23 cellular contexts compared by ENCODE assay signal in genomic region chr22:37258005-37258790, GRCh38. TPM values are rescaled to one million over a fixed set of nuclear protein-coding genes. Genes with fewer than 3 reads are reported as not detected.
DNase-seq lines count a peak whose midpoint lies in the region; ATAC-seq and TF ChIP-seq lines count a peak whose summit lies in the region.
"Had no signal": no experiment of that assay in that cellular context is flagged by ENCODE, and none has a peak within 500 bp of the region (broad histone marks: within the 10 kb centered on the region; RNA-seq: fewer than 3 reads in every experiment).

No MANE protein-coding gene starts in this region.

- no peak overlapping the region for H2AFZ ChIP-seq in PC-3 (ENCODE audit: low read length)
- H2AFZ ChIP-seq in GM23248 = no peak overlapping the region
- H2AFZ ChIP-seq: PC-9 had no signal

- peaks cover 48% of the 10 kb centered on the region for H3K4me1 Mint-ChIP-seq in activated naive CD4-positive, alpha-beta T cell treated with anti-CD3 and anti-CD28 coated beads for 36 hours (ENCODE audit: low read depth)
- peaks cover 34% of the 10 kb centered on the region for H3K4me1 Mint-ChIP-seq in endodermal cell

- peak; percentile 70 for ATAC-seq in PC-3
- ATAC-seq in upper lobe of right lung = no peak

- 82 to 88% methylated on average over 8 to 9 of the region's 9 CpGs for WGBS in endodermal cell (ENCODE audit: insufficient coverage in 1 of 2, insufficient read length in 1 of 2), 2 experiments
- 70% methylated on average over 9 of the region's 9 CpGs for WGBS in GM23248 (ENCODE audit: low coverage in 1 of 2, low lambda C conversion rate in 2 of 2, missing lambda C conversion rate in 2 of 2), 2 experiments

- H3K27ac Mint-ChIP-seq in activated naive CD4-positive, alpha-beta T cell treated with anti-CD3 and anti-CD28 coated beads for 36 hours = peak overlapping the region; percentile 38
- H3K27ac Mint-ChIP-seq in endodermal cell = no peak overlapping the region
- H3K27ac Mint-ChIP-seq: IgD-negative memory B cell had no signal

- H3K9me3 Mint-ChIP-seq in activated naive CD4-positive, alpha-beta T cell treated with anti-CD3 and anti-CD28 coated beads for 36 hours = no peaks in the 10 kb centered on the region
- H3K9me3 Mint-ChIP-seq in endodermal cell = peaks cover under 1% of the 10 kb centered on the region
- H3K9me3 Mint-ChIP-seq: CD8-positive, alpha-beta memory T cell; IgD-negative memory B cell had no signal

- no peak; the same call in 1 of the 2 replicates for TF ChIP-seq CTCF in PC-3 (conservative IDR thresholded peaks at IDR 0.05; ENCODE audit: low read depth, low read length)
- peak; percentile 34 for TF ChIP-seq CTCF in endodermal cell (conservative IDR thresholded peaks at IDR 0.05)
- TF ChIP-seq CTCF in upper lobe of right lung (IDR thresholded peaks at IDR 0.05) = no peak

- CTCF ChIA-PET in activated naive CD4-positive, alpha-beta T cell treated with anti-CD3 and anti-CD28 coated beads for 36 hours (lab: Charles Lee) = interaction anchor here (1.0 to 5.4 kb wide), 10 partner anchors 8 to 214 kb away, joined by 3 to 220 read pairs (median 7); partner anchors contain the start of gene RAC2
- CTCF ChIA-PET in PC-3 (lab: Charles Lee) = interaction anchor here (1.1 kb wide), 1 partner anchor 14 kb away, joined by 4 read pairs; the partner anchor contains the start of gene RAC2

- H3K9ac ChIP-seq in PC-3 (ENCODE audit: low read length) = no peak overlapping the region
- H3K9ac ChIP-seq in endodermal cell (ENCODE audit: extremely low read depth, low read length, poor library complexity, severe bottlenecking) = no peak overlapping the region
- no peak overlapping the region for H3K9ac ChIP-seq in GM23248
- H3K9ac ChIP-seq: BLaER1 had no signal

- H3K4me2 ChIP-seq in PC-3 (ENCODE audit: low read length) = peak overlapping the region; percentile 73
- no peak overlapping the region for H3K4me2 ChIP-seq in GM23248 (ENCODE audit: unreplicated experiment)
- H3K4me2 ChIP-seq: PC-9 had no signal

- H3K36me3 ChIP-seq in PC-3 (ENCODE audit: low read depth, low read length) (no peaks in the 10 kb centered on the region), endodermal cell (ENCODE audit: control insufficient read depth, insufficient read depth, low read length) (no peaks in the 10 kb centered on the region), upper lobe of right lung (no peaks in the 10 kb centered on the region), GM23248 (ENCODE audit: low read depth) (no peaks in the 10 kb centered on the region)
- H3K36me3 ChIP-seq: BLaER1, SJCRH30 had no signal

- H3K4me3 ChIP-seq in PC-3 (ENCODE audit: low read length) (peak overlapping the region; percentile 15; the same call in 1 of the 2 replicates), endodermal cell (ENCODE audit: low read length) (no peak overlapping the region), upper lobe of right lung (no peak overlapping the region), GM23248 (no peak overlapping the region)
- H3K4me3 ChIP-seq: BLaER1, GM12878, PC-9, SJCRH30 had no signal

- H3K4me3 Mint-ChIP-seq in activated naive CD4-positive, alpha-beta T cell treated with anti-CD3 and anti-CD28 coated beads for 36 hours = no peak overlapping the region
- H3K4me3 Mint-ChIP-seq in endodermal cell = no peak overlapping the region
- H3K4me3 Mint-ChIP-seq: CD8-positive, alpha-beta memory T cell had no signal

- H3K9me3 ChIP-seq in PC-3 (ENCODE audit: low read length) = no peaks in the 10 kb centered on the region
- no peaks in the 10 kb centered on the region for H3K9me3 ChIP-seq in endodermal cell (ENCODE audit: control insufficient read depth, low read length)
- H3K9me3 ChIP-seq in upper lobe of right lung = no peaks in the 10 kb centered on the region
- H3K9me3 ChIP-seq in GM23248 (ENCODE audit: low read depth) = no peaks in the 10 kb centered on the region
- H3K9me3 ChIP-seq: BLaER1, SJCRH30 had no signal

- intact Hi-C loops in activated naive CD4-positive, alpha-beta T cell treated with anti-CD3 and anti-CD28 coated beads for 36 hours (cut with micrococcal nuclease) = no loop called here
- intact Hi-C loops in PC-3 (cut with micrococcal nuclease) = no loop called here
- intact Hi-C loops in upper lobe of right lung (cut with DNase I) = no loop called here

- no peak for DNase-seq in activated naive CD4-positive, alpha-beta T cell treated with anti-CD3 and anti-CD28 coated beads for 36 hours
- DNase-seq in activated naive CD4-positive, alpha-beta T cell (lab: John Stamatoyannopoulos, UW) = no peak
- DNase-seq in PC-3 = peak; percentile 48
- peak; percentile 68 for DNase-seq in endodermal cell
- DNase-seq in upper lobe of right lung = peak; percentile 11
- DNase-seq in SKM-1 treated with dmso at 0.1 percent for 144 hours (lab: John Stamatoyannopoulos, UW; ENCODE audit: unreplicated experiment) = no peak
- DNase-seq in iPS-NIHi7 (ENCODE audit: extremely low spot score) = no peak
- DNase-seq in GM23248 = no peak
- DNase-seq: CD8-positive, alpha-beta memory T cell; DND-41; GDM1; H7; NCI-H1105 treated with DMSO at 0.1 percent for 48 hours; NCI-H1694 treated with DMSO at 0.1 percent for 48 hours; NCI-H69; PC-9; SJCRH30 had no signal

- no peaks in the 10 kb centered on the region for H3K79me2 ChIP-seq in PC-3 (ENCODE audit: low read length)
- H3K79me2 ChIP-seq in GM23248 (ENCODE audit: insufficient read depth) = no peaks in the 10 kb centered on the region

- H3K9me2 ChIP-seq in PC-3 (replicated peaks; ENCODE audit: low read length) (no peaks in the 10 kb centered on the region), GM23248 (ENCODE audit: insufficient read depth) (no peaks in the 10 kb centered on the region)

- no peaks in the 10 kb centered on the region for H3K27me3 Mint-ChIP-seq in activated naive CD4-positive, alpha-beta T cell treated with anti-CD3 and anti-CD28 coated beads for 36 hours (ENCODE audit: low read depth)
- H3K27me3 Mint-ChIP-seq in endodermal cell (ENCODE audit: insufficient read depth) = peaks cover 35% of the 10 kb centered on the region

- H3F3A ChIP-seq in PC-3 (ENCODE audit: low read length, unreplicated experiment) = no peaks in the 10 kb centered on the region
- 0 out of 2 replicates have a peak, but pooled peaks cover 2% of the 10 kb centered on the region for H3F3A ChIP-seq in GM23248 (ENCODE audit: insufficient read depth)

- H3K27ac ChIP-seq in PC-3 (ENCODE audit: low read length) (peak overlapping the region; percentile 72), endodermal cell (ENCODE audit: low read depth, low read length) (no peak overlapping the region), upper lobe of right lung (no peak overlapping the region), GM23248 (no peak overlapping the region)
- H3K27ac ChIP-seq: BLaER1, PC-9, SJCRH30 had no signal

- H3K27me3 ChIP-seq in PC-3 (ENCODE audit: low read length) (no peaks in the 10 kb centered on the region), endodermal cell (ENCODE audit: control insufficient read depth, insufficient read depth, low read length, poor library complexity, severe bottlenecking) (peaks cover 15% of the 10 kb centered on the region), upper lobe of right lung (peaks cover 28% of the 10 kb centered on the region), GM23248 (replicated peaks; ENCODE audit: insufficient read depth) (no peaks in the 10 kb centered on the region; the same call in 1 of the 2 replicates)
- H3K27me3 ChIP-seq: BLaER1 had no signal

- H3K4me1 ChIP-seq in PC-3 (ENCODE audit: insufficient read depth, low read length) = peaks cover 41% of the 10 kb centered on the region
- peaks cover 13% of the 10 kb centered on the region for H3K4me1 ChIP-seq in endodermal cell (ENCODE audit: control insufficient read depth, insufficient read depth, low read length)
- no peaks in the 10 kb centered on the region for H3K4me1 ChIP-seq in upper lobe of right lung
- H3K4me1 ChIP-seq in GM23248 (ENCODE audit: insufficient read depth) = peaks cover 13% of the 10 kb centered on the region
- H3K4me1 ChIP-seq: SJCRH30 had no signal

- no peaks in the 10 kb centered on the region for H3K36me3 Mint-ChIP-seq in activated naive CD4-positive, alpha-beta T cell treated with anti-CD3 and anti-CD28 coated beads for 36 hours (ENCODE audit: low read depth)
- no peaks in the 10 kb centered on the region for H3K36me3 Mint-ChIP-seq in endodermal cell (ENCODE audit: low read depth)
- H3K36me3 Mint-ChIP-seq: IgD-negative memory B cell had no signal

- H4K20me1 ChIP-seq in PC-3 (ENCODE audit: low read length) (no peaks in the 10 kb centered on the region), GM23248 (ENCODE audit: insufficient read depth) (no peaks in the 10 kb centered on the region)
- H4K20me1 ChIP-seq: BLaER1 had no signal

- in situ Hi-C loops in GM23248 (cut with MboI) = no loop called here

- POLR2A ChIA-PET in PC-3 (lab: Charles Lee; ENCODE audit: unreplicated experiment) = no interaction called here

- BruUV-seq in PC-3 (replicated peaks; lab: Mats Ljungman, UMichigan) = no TSS peak

RNA-seq across cellular contexts. Expression of gene RAC2, which starts 14.1 kb away (rescaled TPM):
- total RNA-seq in activated naive CD4-positive, alpha-beta T cell treated with anti-CD3 and anti-CD28 coated beads for 36 hours = 100 to 1,000 TPM; 728 to 759 TPM
- total RNA-seq in PC-3 (2014; rRNA removed) (50.5 and 54.5 TPM in 2 replicates), endodermal cell (1 to 10 TPM; 4.5 to 5.6 TPM), upper lobe of right lung (107 TPM)
- polyA plus RNA-seq in endodermal cell (2013, experiment 1 of 2) = 2.0 TPM
- polyA plus RNA-seq in endodermal cell (2013, experiment 2 of 2) = 1.8 TPM
- total RNA-seq in GM23248 (2014; rRNA removed; shearing (Covaris generic)) = 32.8 and 35.1 TPM in 2 replicates
- 34.9 and 36.3 TPM in 2 replicates for polyA plus RNA-seq in GM23248 (2016; fragmentation: Nextera tagmentation; extraction: Ambion mirVana)
- total RNA-seq: SJCRH30 had no signal

RNA-seq across cellular contexts. Expression of gene CYTH4, which starts 24.1 kb away (rescaled TPM):
- total RNA-seq in activated naive CD4-positive, alpha-beta T cell treated with anti-CD3 and anti-CD28 coated beads for 36 hours = 10 to 100 TPM; 30.5 to 34.0 TPM
- total RNA-seq in PC-3 (2014; rRNA removed) = 1.9 and 4.6 TPM in 2 replicates
- not detected for total RNA-seq in endodermal cell
- not detected for polyA plus RNA-seq in endodermal cell (2013, experiment 1 of 2)
- polyA plus RNA-seq in endodermal cell (2013, experiment 2 of 2) = not detected
- total RNA-seq in upper lobe of right lung = 37.9 TPM
- not detected in 2 replicates for total RNA-seq in GM23248 (2014; rRNA removed; shearing (Covaris generic))
- polyA plus RNA-seq in GM23248 (2016; fragmentation: Nextera tagmentation; extraction: Ambion mirVana) = not detected in 2 replicates
- total RNA-seq: H7, LHCN-M2, PC-9, SJCRH30 had no signal

RNA-seq across cellular contexts. Expression of gene SSTR3, which starts 45.9 kb away (rescaled TPM):
- 10 to 100 TPM; 28.1 to 28.6 TPM for total RNA-seq in activated naive CD4-positive, alpha-beta T cell treated with anti-CD3 and anti-CD28 coated beads for 36 hours
- total RNA-seq in PC-3 (2014; rRNA removed) = 0.55 TPM in 1 of 2 replicates, not detected in the other
- under 1 TPM; 0.11 to 0.20 TPM for total RNA-seq in endodermal cell
- polyA plus RNA-seq in endodermal cell (2013, experiment 1 of 2) = 0.14 TPM
- 0.12 TPM for polyA plus RNA-seq in endodermal cell (2013, experiment 2 of 2)
- not detected for total RNA-seq in upper lobe of right lung
- not detected in 2 replicates for total RNA-seq in GM23248 (2014; rRNA removed; shearing (Covaris generic))
- polyA plus RNA-seq in GM23248 (2016; fragmentation: Nextera tagmentation; extraction: Ambion mirVana) = not detected in 2 replicates
- total RNA-seq: A172, HT1080, LHCN-M2, PC-9, SJCRH30 had no signal

Comparison
In these comparisons a context has a peak if more than half of its experiments do, and no peak if none do; other contexts are left out.
1. DNase-seq: peak in PC-3 (single experiment), endodermal cell (single experiment) and upper lobe of right lung (single experiment); none in activated naive CD4-positive, alpha-beta T cell treated with anti-CD3 and anti-CD28 coated beads for 36 hours (single experiment), activated naive CD4-positive, alpha-beta T cell (0 of 4), SKM-1 treated with dmso at 0.1 percent for 144 hours (single experiment), iPS-NIHi7 (single experiment) and GM23248 (single experiment).
2. RNA of gene SSTR3, which starts 45.9 kb away (total RNA-seq): 28.1 to 28.6 TPM in activated naive CD4-positive, alpha-beta T cell treated with anti-CD3 and anti-CD28 coated beads for 36 hours; 0.55 TPM in PC-3, 0.11 to 0.20 TPM in endodermal cell, not detected in upper lobe of right lung (single experiment) and not detected in GM23248; every median in the first group is over 10 times any median in the second.